30 cellular contexts compared by ENCODE assay signal in genomic region chr22:42619261-42620063, GRCh38. TPM values are rescaled to one million over a fixed set of nuclear protein-coding genes. Genes with fewer than 3 reads are reported as not detected.
A peak's percentile ranks its signal among the peaks of the same experiment; 100 is the strongest.
DNase-seq lines count a peak whose midpoint lies in the region; ATAC-seq, FAIRE-seq and TF ChIP-seq lines count a peak whose summit lies in the region.
"Had no signal": no experiment of that assay in that cellular context is flagged by ENCODE, and none has a peak within 500 bp of the region (broad histone marks: within the 10 kb centered on the region; RNA-seq: fewer than 3 reads in every experiment).

No MANE protein-coding gene starts in this region.

- H2AFZ ChIP-seq in HCT116 (ENCODE audit: low read depth, low read length, poor library complexity, severe bottlenecking) (no peak overlapping the region), K562 (ENCODE audit: low read depth, low read length) (no peak overlapping the region)

- H3K9ac ChIP-seq in HCT116 (ENCODE audit: low read length) (no peak overlapping the region), K562 (ENCODE audit: insufficient read depth in 1 of 2, low read depth in 2 of 2, low read length in 2 of 2) (peak overlapping the region in 1 of 2 experiments; percentile 58; a peak in 1 of 4 replicates)

- FAIRE-seq in K562 (lab: Jason Lieb, UNC): no peak
- FAIRE-seq: frontal cortex, kidney had no signal

- H3K36me3 Mint-ChIP-seq in activated CD4-positive, alpha-beta T cell treated with anti-CD3 and anti-CD28 coated beads, Interleukin-2, amount 10 ng/mL, durations not matched to agents 7 days and 5 days (ENCODE audit: low read depth): peaks cover 3% of the 10 kb centered on the region
- H3K36me3 Mint-ChIP-seq: activated naive CD8-positive, alpha-beta T cell treated with anti-CD3 and anti-CD28 coated beads, Interleukin-2, amount 10 ng/mL, durations not matched to agents 7 days and 5 days had no signal

- no peaks in the 10 kb centered on the region for H3K27me3 ChIP-seq in HCT116 (ENCODE audit: insufficient read depth, low read length)
- H3K27me3 ChIP-seq in K562 (ENCODE audit: control insufficient read depth in 2 of 2, insufficient read depth in 2 of 2, low read length in 2 of 2): no peaks in the 10 kb centered on the region
- no peaks in the 10 kb centered on the region for H3K27me3 ChIP-seq in psoas muscle (ENCODE audit: insufficient read depth in 3 of 3, low read length in 2 of 3)
- H3K27me3 ChIP-seq: BLaER1 treated with 17β-estradiol and CSF1 and Interleukin-3, amounts not matched to agents 10 nM and 100 nM; body of pancreas; SJCRH30; upper lobe of left lung had no signal

- no peaks in the 10 kb centered on the region for H3K9me3 ChIP-seq in HCT116 (ENCODE audit: control insufficient read depth in 1 of 2, insufficient read depth in 1 of 2, low read depth in 1 of 2, low read length in 2 of 2)
- H3K9me3 ChIP-seq in K562 (replicated peaks; ENCODE audit: control insufficient read depth, insufficient read depth, low read depth, low read length): no peaks in the 10 kb centered on the region
- no peaks in the 10 kb centered on the region for H3K9me3 ChIP-seq in psoas muscle
- H3K9me3 ChIP-seq: BLaER1 treated with 17β-estradiol and CSF1 and Interleukin-3, amounts not matched to agents 10 nM and 100 nM; body of pancreas; lower lobe of right lung; SJCRH30; upper lobe of left lung had no signal

- H3K4me1 Mint-ChIP-seq in activated CD4-positive, alpha-beta T cell treated with anti-CD3 and anti-CD28 coated beads, Interleukin-2, amount 10 ng/mL, durations not matched to agents 7 days and 5 days: peaks cover 21% of the 10 kb centered on the region

- H3K9me3 Mint-ChIP-seq in activated CD4-positive, alpha-beta T cell treated with anti-CD3 and anti-CD28 coated beads, Interleukin-2, amount 10 ng/mL, durations not matched to agents 7 days and 5 days: no peaks in the 10 kb centered on the region
- H3K9me3 Mint-ChIP-seq: activated naive CD8-positive, alpha-beta T cell treated with anti-CD3 and anti-CD28 coated beads, Interleukin-2, amount 10 ng/mL, durations not matched to agents 7 days and 5 days; stimulated activated naive CD8-positive, alpha-beta T cell treated with anti-CD3 and anti-CD28 coated beads, Interleukin-15, amount 100 ng/mL, for 72 hours had no signal

- in situ Hi-C loops in K562 (cut with MboI): no loop called here

- peaks cover 0 to 9% of the 10 kb centered on the region in 2 experiments; a peak in 1 of 4 replicates for H3K36me3 ChIP-seq in HCT116 (ENCODE audit: control insufficient read depth in 1 of 2, insufficient read depth in 2 of 2, low read length in 2 of 2)
- peaks cover 29% of the 10 kb centered on the region; the same call in 1 of the 3 replicates for H3K36me3 ChIP-seq in K562 (ENCODE audit: control insufficient read depth, insufficient read depth, low read length)
- peaks cover 0 to 31% of the 10 kb centered on the region in 2 donors for H3K36me3 ChIP-seq in psoas muscle (ENCODE audit: insufficient read depth in 1 of 2, low read depth in 1 of 2)

- BruUV-seq in HCT116 (replicated peaks; lab: Mats Ljungman, UMichigan) (TSS peak; percentile 66), K562 (replicated peaks; lab: Mats Ljungman, UMichigan) (TSS peak; percentile 39)

- H3K27ac ChIP-seq in 22Rv1 (peak overlapping the region; percentile 65), HCT116 (ENCODE audit: low read depth, low read length) (peak overlapping the region; percentile 67), K562 (ENCODE audit: extremely low read depth, low read depth, low read length) (no peak overlapping the region; the same call in 2 of the 3 replicates), psoas muscle (peak overlapping the region; percentile 44)
- H3K27ac ChIP-seq: body of pancreas, lower lobe of right lung, SJCRH30 had no signal

- no peak for TF ChIP-seq EP300 in K562 (IDR thresholded peaks at IDR 0.05; ENCODE audit: low read length)

- RAD21 ChIA-PET in HCT116 (lab: Charles Lee; ENCODE audit: low non-redundant PET in 1 of 2, low total read pairs in 2 of 2, uncharacterized antibody in 2 of 2, unreplicated experiment in 2 of 2): no interaction called here

- TF ChIP-seq POLR2A in HCT116 (IDR thresholded peaks at IDR 0.05; ENCODE audit: borderline replicate concordance, extremely low read depth, insufficient read depth, insufficient read length): no peak
- TF ChIP-seq POLR2A in K562 (conservative IDR thresholded peaks at IDR 0.05): no peak

- peaks cover 24 to 42% of the 10 kb centered on the region in 2 experiments for H3K4me1 ChIP-seq in HCT116 (ENCODE audit: control insufficient read depth in 1 of 2, insufficient read depth in 2 of 2, low read length in 2 of 2)
- H3K4me1 ChIP-seq in K562 (replicated peaks in 1 of 2; ENCODE audit: control insufficient read depth in 2 of 2, insufficient read depth in 2 of 2, low read length in 2 of 2): peaks cover 21 to 59% of the 10 kb centered on the region in 2 experiments; a peak in 4 of 5 replicates
- peaks cover 22% of the 10 kb centered on the region for H3K4me1 ChIP-seq in psoas muscle
- H3K4me1 ChIP-seq: SJCRH30 had no signal

- no peak for TF ChIP-seq RAD21 in HCT116 (IDR thresholded peaks at IDR 0.05; ENCODE audit: low read depth)
- TF ChIP-seq RAD21 in K562 (CRISPR knock-in tag; conservative IDR thresholded peaks at IDR 0.05 in 1 of 2, IDR thresholded peaks at IDR 0.05 in 1 of 2): no peak

- peaks cover 4% of the 10 kb centered on the region for H3K9me1 ChIP-seq in K562 (ENCODE audit: control insufficient read depth, insufficient read depth, low read length)

- no peaks in the 10 kb centered on the region for H3K9me2 ChIP-seq in HCT116 (ENCODE audit: insufficient read depth)

- no peaks in the 10 kb centered on the region for H3K27me3 Mint-ChIP-seq in activated CD4-positive, alpha-beta T cell treated with anti-CD3 and anti-CD28 coated beads, Interleukin-2, amount 10 ng/mL, durations not matched to agents 7 days and 5 days
- H3K27me3 Mint-ChIP-seq: activated CD8-positive, alpha-beta memory T cell treated with anti-CD3 and anti-CD28 coated beads, Interleukin-2, amount 10 ng/mL, durations not matched to agents 7 days and 5 days; activated naive CD8-positive, alpha-beta T cell treated with anti-CD3 and anti-CD28 coated beads, Interleukin-2, amount 10 ng/mL, durations not matched to agents 7 days and 5 days; stimulated activated naive CD8-positive, alpha-beta T cell treated with anti-CD3 and anti-CD28 coated beads, Interleukin-15, amount 100 ng/mL, for 72 hours had no signal

- H3K4me3 ChIP-seq in HCT116 (replicated peaks in 1 of 2; ENCODE audit: low read depth in 1 of 2, low read length in 2 of 2) (no peak overlapping the region), K562 (no peak overlapping the region), psoas muscle (no peak overlapping the region)
- H3K4me3 ChIP-seq: BLaER1 treated with 17β-estradiol and CSF1 and Interleukin-3, amounts not matched to agents 10 nM and 100 nM; body of pancreas; lower lobe of right lung; SJCRH30; upper lobe of left lung had no signal

- ATAC-seq in HCT116 (no peak), K562 (no peak), psoas muscle (no peak), omental fat pad (ENCODE audit: low FRiP score) (no peak), GM19397 (IDR thresholded peaks at IDR 0.05; ENCODE audit: unreplicated experiment) (no peak)
- ATAC-seq: activated CD8-positive, alpha-beta memory T cell treated with anti-CD3 and anti-CD28 coated beads, Interleukin-2, amount 10 ng/mL, durations not matched to agents 7 days and 5 days; body of pancreas; lower lobe of right lung; stimulated activated naive CD8-positive, alpha-beta T cell treated with anti-CD3 and anti-CD28 coated beads, Interleukin-15, amount 100 ng/mL, for 72 hours had no signal

- H3K27ac Mint-ChIP-seq in activated CD4-positive, alpha-beta T cell treated with anti-CD3 and anti-CD28 coated beads, Interleukin-2, amount 10 ng/mL, durations not matched to agents 7 days and 5 days: no peak overlapping the region
- H3K27ac Mint-ChIP-seq: activated CD8-positive, alpha-beta memory T cell treated with anti-CD3 and anti-CD28 coated beads, Interleukin-2, amount 10 ng/mL, durations not matched to agents 7 days and 5 days had no signal

- POLR2A ChIA-PET in HCT116 (lab: Charles Lee) (no interaction called here), K562 (lab: Yijun Ruan, JAX) (no interaction called here)
- POLR2A ChIA-PET in activated CD4-positive, alpha-beta T cell treated with anti-CD3 and anti-CD28 coated beads, Interleukin-2, amount 10 ng/mL, durations not matched to agents 7 days and 5 days (lab: Charles Lee): interaction anchor here (0.6 kb wide), 1 partner anchor 49 kb away, joined by 4 read pairs; no protein-coding TSS in a partner anchor

- no peaks in the 10 kb centered on the region for H4K20me1 ChIP-seq in HCT116 (ENCODE audit: insufficient read depth)
- H4K20me1 ChIP-seq in K562 (replicated peaks; ENCODE audit: control insufficient read depth, insufficient read depth, low read length): no peaks in the 10 kb centered on the region

- 97% methylated on average over 9 of the region's 35 CpGs for WGBS in K562 (ENCODE audit: insufficient coverage, low coverage, missing lambda C conversion rate)
- WGBS in psoas muscle, 3 donors: 85 to 92% (median 88%) methylated on average over 34 to 35 of the region's 35 CpGs

- intact Hi-C loops in HCT116 (cut with micrococcal nuclease): loop anchor here (2.0 kb wide), 1 partner anchor 471 kb away; no protein-coding TSS in a partner anchor
- intact Hi-C loops in K562 (cut with micrococcal nuclease): loop anchor here (10.0 kb wide), 1 partner anchor 75 kb away; no protein-coding TSS in a partner anchor
- intact Hi-C loops in psoas muscle (cut with DNase I): loop anchor here (2.0 to 5.0 kb wide), 3 partner anchors 29 to 78 kb away; partner anchors contain the start of gene CYB5R3 (in 1 of the 2)

- H3K4me2 ChIP-seq in HCT116 (ENCODE audit: low read length): no peak overlapping the region
- no peak overlapping the region for H3K4me2 ChIP-seq in K562 (ENCODE audit: insufficient read depth, low read length)
- H3K4me2 ChIP-seq: BLaER1 treated with 17β-estradiol and CSF1 and Interleukin-3, amounts not matched to agents 10 nM and 100 nM had no signal

- H3K79me2 ChIP-seq in HCT116 (ENCODE audit: insufficient read depth, low read length) (no peaks in the 10 kb centered on the region), K562 (ENCODE audit: control insufficient read depth, insufficient read depth, low read length) (peaks cover 1% of the 10 kb centered on the region; the same call in 1 of the 3 replicates)

- CTCF ChIA-PET in HCT116 (lab: Charles Lee): no interaction called here
- CTCF ChIA-PET in K562 (lab: Yijun Ruan, JAX; ENCODE audit: low intra/inter-chr PET ratio): no interaction called here
- CTCF ChIA-PET in activated CD4-positive, alpha-beta T cell treated with anti-CD3 and anti-CD28 coated beads, Interleukin-2, amount 10 ng/mL, durations not matched to agents 7 days and 5 days (lab: Charles Lee): interaction anchor here (0.5 kb wide), 1 partner anchor 71 kb away, joined by 3 read pairs; no protein-coding TSS in a partner anchor

- no peak overlapping the region for H3K4me3 Mint-ChIP-seq in activated CD4-positive, alpha-beta T cell treated with anti-CD3 and anti-CD28 coated beads, Interleukin-2, amount 10 ng/mL, durations not matched to agents 7 days and 5 days
- H3K4me3 Mint-ChIP-seq: activated CD8-positive, alpha-beta memory T cell treated with anti-CD3 and anti-CD28 coated beads, Interleukin-2, amount 10 ng/mL, durations not matched to agents 7 days and 5 days; activated naive CD8-positive, alpha-beta T cell treated with anti-CD3 and anti-CD28 coated beads, Interleukin-2, amount 10 ng/mL, durations not matched to agents 7 days and 5 days; stimulated activated naive CD8-positive, alpha-beta T cell treated with anti-CD3 and anti-CD28 coated beads, Interleukin-15, amount 100 ng/mL, for 72 hours had no signal

- DNase-seq in HCT116 (ENCODE audit: low read depth, low spot score) (no peak), K562 (ENCODE audit: extremely low read depth in 1 of 4, low spot score in 3 of 4) (no peak), psoas muscle (no peak), omental fat pad (ENCODE audit: low spot score) (no peak)
- no peak for DNase-seq in activated CD4-positive, alpha-beta T cell treated with anti-CD3 and anti-CD28 coated beads, Interleukin-2, amount 10 ng/mL, durations not matched to agents 7 days and 5 days
- DNase-seq in activated naive CD4-positive, alpha-beta T cell treated with anti-CD3 and anti-CD28 coated beads, Interleukin-2, amount 50 U/mL, for 16 hours: no peak
- DNase-seq: activated CD4-positive, alpha-beta T cell treated with anti-CD3 and anti-CD28 coated beads for 48 hours; activated CD8-positive, alpha-beta memory T cell treated with anti-CD3 and anti-CD28 coated beads, Interleukin-2, amount 10 ng/mL, durations not matched to agents 7 days and 5 days; activated naive CD8-positive, alpha-beta T cell treated with anti-CD3 and anti-CD28 coated beads, Interleukin-2, amount 10 ng/mL, durations not matched to agents 7 days and 5 days; body of pancreas; effector CD4-positive, alpha-beta T cell; Karpas-422; lower lobe of right lung; NCI-H187; NCI-H2227 treated with DMSO at 0.1 percent for 48 hours; NCI-H774; nucleus accumbens; OCI-M1; SJCRH30; stimulated activated CD4-positive, alpha-beta T cell treated with anti-CD3 and anti-CD28 coated beads, Interleukin-12 subunit alpha, Interleukin-12 subunit beta, amount 100 ng/mL, for 4 hours; stimulated activated CD4-positive, alpha-beta T cell treated with anti-CD3 and anti-CD28 coated beads, Interleukin-4, amount 100 ng/mL, for 4 hours; stimulated activated naive CD8-positive, alpha-beta T cell treated with anti-CD3 and anti-CD28 coated beads, Interleukin-15, amount 100 ng/mL, for 72 hours; T-helper 1 cell had no signal

- TF ChIP-seq CTCF in 22Rv1 (IDR thresholded peaks at IDR 0.05): no peak
- TF ChIP-seq CTCF in HCT116 (IDR thresholded peaks at IDR 0.05 in 2 of 3, conservative IDR thresholded peaks at IDR 0.05 in 1 of 3; ENCODE audit: borderline replicate concordance in 1 of 3, insufficient read depth in 1 of 3, low read depth in 2 of 3, low read length in 2 of 3): no peak
- TF ChIP-seq CTCF in K562 (IDR thresholded peaks at IDR 0.05 in 2 of 3, conservative IDR thresholded peaks at IDR 0.05 in 1 of 3; ENCODE audit: insufficient read depth in 2 of 3, low read depth in 1 of 3, low read length in 3 of 3): no peak
- no peak for TF ChIP-seq CTCF in psoas muscle (IDR thresholded peaks at IDR 0.05)
- TF ChIP-seq CTCF in omental fat pad (IDR thresholded peaks at IDR 0.05): no peak

RNA-seq across cellular contexts. Expression of gene POLDIP3, which starts 4.8 kb away (rescaled TPM):
- 67.6 TPM for total RNA-seq in HCT116 (2021; ENCODE audit: unreplicated experiment)
- polyA plus RNA-seq in HCT116 (2012): 60.4 TPM in 2 replicates
- 48.1 and 83.3 TPM in 2 replicates for total RNA-seq in K562 (2011; cell fraction: chromatin; rRNA removed; ENCODE audit: low replicate concordance)
- total RNA-seq in K562 (2011; cell fraction: nucleolus; rRNA removed): 38.3 and 41.5 TPM in 2 replicates
- 41.4 and 45.6 TPM in 2 replicates for total RNA-seq in K562 (2011; cell fraction: nucleoplasm; rRNA removed)
- 24.9 and 39.1 TPM in 2 replicates for total RNA-seq in K562 (2014; rRNA removed)
- total RNA-seq in K562 (2014; rRNA removed; fragmentation: Illumina TruSeq; extraction: Trizol): 23.5 and 24.1 TPM in 2 replicates
- total RNA-seq in K562 (2015; rRNA removed; fragmentation: Illumina TruSeq; extraction: Trizol): 25.5 and 26.3 TPM in 2 replicates
- total RNA-seq in K562 (2021): 47.3 and 53.6 TPM in 2 replicates
- 44.4 and 53.8 TPM in 2 replicates for polyA plus RNA-seq in K562 (2011; rRNA removed)
- 32.6 and 35.2 TPM in 2 replicates for polyA plus RNA-seq in K562 (2011; cell fraction: cytosol; rRNA removed)
- 57.4 and 60.2 TPM in 2 replicates for polyA plus RNA-seq in K562 (2011; cell fraction: nucleus; rRNA removed)
- 44.3 and 46.7 TPM in 2 replicates for polyA plus RNA-seq in K562 (2012)
- polyA plus RNA-seq in K562 (2014; fragmentation: Illumina TruSeq; extraction: Trizol): 47.7 and 53.0 TPM in 2 replicates
- 10 to 100 TPM; 14.3 to 22.3 TPM for polyA plus RNA-seq in K562 (2014; fragmentation: Nextera tagmentation; extraction: Ambion mirVana)
- 39.8 and 45.4 TPM in 2 replicates for polyA plus RNA-seq in K562 (2014; rRNA removed)
- 28.0 and 31.6 TPM in 2 replicates for polyA minus RNA-seq in K562 (2011; rRNA and poly(A)+ RNA removed)
- polyA minus RNA-seq in K562 (2011; cell fraction: cytosol; rRNA and poly(A)+ RNA removed): 18.9 and 27.0 TPM in 2 replicates
- 13.5 and 18.8 TPM in 2 replicates for polyA minus RNA-seq in K562 (2011; cell fraction: nucleus; rRNA and poly(A)+ RNA removed)
- total RNA-seq in psoas muscle: 10 to 100 TPM; 30.6 to 47.1 (median 34.9) TPM
- polyA plus RNA-seq in psoas muscle: 10 to 100 TPM; 25.0 to 33.7 (median 26.5) TPM
- total RNA-seq in activated CD4-positive, alpha-beta T cell treated with anti-CD3 and anti-CD28 coated beads, Interleukin-2, amount 10 ng/mL, durations not matched to agents 7 days and 5 days: 10 to 100 TPM; 83.4 to 97.7 TPM
- total RNA-seq in omental fat pad: 10 to 100 TPM; 25.0 to 44.9 (median 30.7) TPM

RNA-seq across cellular contexts. Expression of gene ATP5MGL, which starts 20.9 kb away (rescaled TPM):
- total RNA-seq in HCT116 (2021; ENCODE audit: unreplicated experiment) (0.91 TPM), K562 (2014; rRNA removed) (not detected in 2 replicates), K562 (2014; rRNA removed; fragmentation: Illumina TruSeq; extraction: Trizol) (0.25 and 0.41 TPM in 2 replicates), K562 (2015; rRNA removed; fragmentation: Illumina TruSeq; extraction: Trizol) (0.25 and 0.38 TPM in 2 replicates), K562 (2021) (0.31 and 0.35 TPM in 2 replicates), psoas muscle (under 1 TPM in 3 of 4 donors, not detected in 1; 0.50 to 0.57 (median 0.55) TPM), omental fat pad (not detected)
- polyA plus RNA-seq in HCT116 (2012): 0.08 and 0.22 TPM in 2 replicates
- total RNA-seq in K562 (2011; cell fraction: chromatin; rRNA removed; ENCODE audit: low replicate concordance): 8.4 and 14.5 TPM in 2 replicates
- total RNA-seq in K562 (2011; cell fraction: nucleolus; rRNA removed): 6.3 and 6.8 TPM in 2 replicates
- 8.3 and 17.9 TPM in 2 replicates for total RNA-seq in K562 (2011; cell fraction: nucleoplasm; rRNA removed)
- polyA plus RNA-seq in K562 (2011; rRNA removed) (0.17 TPM in 1 of 2 replicates, not detected in the other), K562 (2014; fragmentation: Illumina TruSeq; extraction: Trizol) (not detected in 2 replicates), K562 (2014; fragmentation: Nextera tagmentation; extraction: Ambion mirVana) (under 1 TPM; 0.13 to 0.34 TPM), K562 (2014; rRNA removed) (0.09 TPM in 1 of 2 replicates, not detected in the other), psoas muscle (under 1 TPM in 1 of 3 donors, not detected in 2; 0.04 TPM)
- 0.12 TPM in 1 of 2 replicates, not detected in the other for polyA plus RNA-seq in K562 (2011; cell fraction: cytosol; rRNA removed)
- polyA plus RNA-seq in K562 (2011; cell fraction: nucleus; rRNA removed): 0.36 and 0.37 TPM in 2 replicates
- polyA plus RNA-seq in K562 (2012): not detected in 2 replicates
- 0.74 and 1.0 TPM in 2 replicates for polyA minus RNA-seq in K562 (2011; rRNA and poly(A)+ RNA removed)
- not detected in 2 replicates for polyA minus RNA-seq in K562 (2011; cell fraction: cytosol; rRNA and poly(A)+ RNA removed)
- polyA minus RNA-seq in K562 (2011; cell fraction: nucleus; rRNA and poly(A)+ RNA removed): 0.44 and 0.67 TPM in 2 replicates
- under 1 TPM; 0.45 to 0.71 TPM for total RNA-seq in activated CD4-positive, alpha-beta T cell treated with anti-CD3 and anti-CD28 coated beads, Interleukin-2, amount 10 ng/mL, durations not matched to agents 7 days and 5 days
- total RNA-seq: body of pancreas, HT1080 had no signal

RNA-seq across cellular contexts. Expression of gene CYB5R3, which starts 29.7 kb away (rescaled TPM):
- total RNA-seq in HCT116 (2021; ENCODE audit: unreplicated experiment): 127 TPM
- polyA plus RNA-seq in HCT116 (2012): 150 and 166 TPM in 2 replicates
- 13.9 and 37.9 TPM in 2 replicates for total RNA-seq in K562 (2011; cell fraction: chromatin; rRNA removed; ENCODE audit: low replicate concordance)
- total RNA-seq in K562 (2011; cell fraction: nucleolus; rRNA removed): 38.5 and 38.7 TPM in 2 replicates
- 25.3 and 37.0 TPM in 2 replicates for total RNA-seq in K562 (2011; cell fraction: nucleoplasm; rRNA removed)
- total RNA-seq in K562 (2014; rRNA removed): 28.7 and 43.2 TPM in 2 replicates
- total RNA-seq in K562 (2014; rRNA removed; fragmentation: Illumina TruSeq; extraction: Trizol): 10.9 and 13.5 TPM in 2 replicates
- total RNA-seq in K562 (2015; rRNA removed; fragmentation: Illumina TruSeq; extraction: Trizol): 20.0 and 21.0 TPM in 2 replicates
- total RNA-seq in K562 (2021): 66.7 and 66.8 TPM in 2 replicates
- 23.4 and 60.3 TPM in 2 replicates for polyA plus RNA-seq in K562 (2011; rRNA removed)
- polyA plus RNA-seq in K562 (2011; cell fraction: cytosol; rRNA removed): 41.8 and 76.5 TPM in 2 replicates
- 21.3 and 28.1 TPM in 2 replicates for polyA plus RNA-seq in K562 (2011; cell fraction: nucleus; rRNA removed)
- polyA plus RNA-seq in K562 (2012): 46.5 and 68.5 TPM in 2 replicates
- 59.2 and 83.9 TPM in 2 replicates for polyA plus RNA-seq in K562 (2014; fragmentation: Illumina TruSeq; extraction: Trizol)
- polyA plus RNA-seq in K562 (2014; fragmentation: Nextera tagmentation; extraction: Ambion mirVana): 1 to 10 TPM; 1.4 to 3.9 TPM
- 37.6 and 45.0 TPM in 2 replicates for polyA plus RNA-seq in K562 (2014; rRNA removed)
- polyA minus RNA-seq in K562 (2011; rRNA and poly(A)+ RNA removed): 21.7 and 21.8 TPM in 2 replicates
- 30.6 and 64.6 TPM in 2 replicates for polyA minus RNA-seq in K562 (2011; cell fraction: cytosol; rRNA and poly(A)+ RNA removed)
- polyA minus RNA-seq in K562 (2011; cell fraction: nucleus; rRNA and poly(A)+ RNA removed): 7.7 and 11.7 TPM in 2 replicates
- total RNA-seq in psoas muscle: 100 to 1,000 TPM; 120 to 208 (median 176) TPM
- 100 to 1,000 TPM; 130 to 230 (median 162) TPM for polyA plus RNA-seq in psoas muscle
- total RNA-seq in activated CD4-positive, alpha-beta T cell treated with anti-CD3 and anti-CD28 coated beads, Interleukin-2, amount 10 ng/mL, durations not matched to agents 7 days and 5 days: 10 to 100 TPM; 84.3 to 91.9 TPM
- 100 to 1,000 TPM; 125 to 212 (median 152) TPM for total RNA-seq in omental fat pad
